ENCODE assay signal across 12 cellular contexts in genomic region chr7:4742852-4743251, GRCh38. TPM values are rescaled to one million over a fixed set of nuclear protein-coding genes. Genes with fewer than 3 reads are reported as not detected.
DNase-seq lines count a peak whose midpoint lies in the region; ATAC-seq and TF ChIP-seq lines count a peak whose summit lies in the region.
"Had no signal": no experiment of that assay in that cellular context is flagged by ENCODE, and none has a peak within 500 bp of the region (broad histone marks: within the 10 kb centered on the region; RNA-seq: fewer than 3 reads in every experiment).

No MANE protein-coding gene starts in this region.

- H3K79me2 ChIP-seq in DOHH2 (ENCODE audit: control insufficient read depth, low read length): peaks cover 70% of the 10 kb centered on the region
- H3K79me2 ChIP-seq in osteoblast (ENCODE audit: insufficient read depth, low read length): peaks cover 38% of the 10 kb centered on the region

- H2AFZ ChIP-seq in osteoblast (ENCODE audit: low read length): no peak overlapping the region

- H3K9me3 ChIP-seq in DOHH2 (ENCODE audit: control insufficient read depth, insufficient read depth, low read length) (no peaks in the 10 kb centered on the region), T-helper 17 cell (ENCODE audit: control insufficient read depth, low read length, poor library complexity, severe bottlenecking) (no peaks in the 10 kb centered on the region), esophagus squamous epithelium (no peaks in the 10 kb centered on the region), osteoblast (ENCODE audit: low read depth, low read length) (no peaks in the 10 kb centered on the region)

- H3K4me1 ChIP-seq in DOHH2 (ENCODE audit: control insufficient read depth, low read length) (peaks cover 65% of the 10 kb centered on the region), esophagus squamous epithelium (peaks cover 41 to 73% (median 43%) of the 10 kb centered on the region in 3 donors), osteoblast (ENCODE audit: insufficient read depth, low read length) (peaks cover 27% of the 10 kb centered on the region), foreskin keratinocyte (peaks cover 21% of the 10 kb centered on the region)

- peaks cover 19% of the 10 kb centered on the region for H3F3A ChIP-seq in DOHH2 (ENCODE audit: control insufficient read depth, insufficient read depth)

- 0 out of 2 replicates have a peak overlapping the region, but pooled peaks have one; percentile 75 for H3K4me3 ChIP-seq in DOHH2 (ENCODE audit: low read length)
- H3K4me3 ChIP-seq in esophagus squamous epithelium: no peak overlapping the region
- no peak overlapping the region for H3K4me3 ChIP-seq in osteoblast (ENCODE audit: insufficient read depth, low read length)

- 80 to 93% methylated on average over 5 to 9 of the region's 10 CpGs for WGBS in esophagus squamous epithelium, 2 donors

- peaks cover 4% of the 10 kb centered on the region; the same call in 1 of the 2 replicates for H4K20me1 ChIP-seq in DOHH2 (ENCODE audit: control insufficient read depth, insufficient read depth, low read depth, low read length)
- no peaks in the 10 kb centered on the region for H4K20me1 ChIP-seq in osteoblast (ENCODE audit: insufficient read depth, low read length)

- intact Hi-C loops in esophagus squamous epithelium (cut with DNase I) (no loop called here), Right ventricle myocardium inferior (cut with DNase I) (no loop called here)

- TF ChIP-seq POLR2A in esophagus squamous epithelium (IDR thresholded peaks at IDR 0.05): no peak

- peak overlapping the region; percentile 97 for H3K27ac Mint-ChIP-seq in T-helper 17 cell
- peak overlapping the region; percentile 90 for H3K27ac Mint-ChIP-seq in stimulated activated effector memory CD8-positive, alpha-beta T cell treated with anti-CD3 and anti-CD28 coated beads, Interleukin-12 subunit alpha, Interleukin-12 subunit beta, amount 100 ng/mL, for 72 hours

- H3K9me2 ChIP-seq in DOHH2 (replicated peaks; ENCODE audit: control insufficient read depth, low read length): no peaks in the 10 kb centered on the region

- no peaks in the 10 kb centered on the region for H3K27me3 ChIP-seq in DOHH2 (ENCODE audit: control insufficient read depth, low read length)
- no peaks in the 10 kb centered on the region for H3K27me3 ChIP-seq in esophagus squamous epithelium
- H3K27me3 ChIP-seq in osteoblast (ENCODE audit: insufficient read depth, low read length): no peaks in the 10 kb centered on the region
- no peaks in the 10 kb centered on the region for H3K27me3 ChIP-seq in foreskin keratinocyte

- H3K4me1 Mint-ChIP-seq in T-helper 17 cell: peaks cover 54% of the 10 kb centered on the region
- H3K4me1 Mint-ChIP-seq in stimulated activated effector memory CD8-positive, alpha-beta T cell treated with anti-CD3 and anti-CD28 coated beads, Interleukin-12 subunit alpha, Interleukin-12 subunit beta, amount 100 ng/mL, for 72 hours: peaks cover 53% of the 10 kb centered on the region

- H3K4me2 ChIP-seq in DOHH2 (ENCODE audit: low read length) (peak overlapping the region; percentile 98), osteoblast (ENCODE audit: insufficient read depth, low read length) (no peak overlapping the region)

- H3K36me3 ChIP-seq in DOHH2 (ENCODE audit: control insufficient read depth, low read length): peaks cover 60% of the 10 kb centered on the region
- peaks cover 3 to 41% (median 4%) of the 10 kb centered on the region in 3 donors for H3K36me3 ChIP-seq in esophagus squamous epithelium
- peaks cover 25% of the 10 kb centered on the region for H3K36me3 ChIP-seq in osteoblast (ENCODE audit: insufficient read depth, low read length)

- TF ChIP-seq CTCF in DOHH2 (IDR thresholded peaks at IDR 0.05; ENCODE audit: low read depth, low read length, poor library complexity, severe bottlenecking): no peak
- no peak for TF ChIP-seq CTCF in esophagus squamous epithelium (IDR thresholded peaks at IDR 0.05)
- no peak for TF ChIP-seq CTCF in osteoblast (IDR thresholded peaks at IDR 0.05; ENCODE audit: extremely low read depth, low read depth, low read length)
- TF ChIP-seq CTCF in foreskin keratinocyte (conservative IDR thresholded peaks at IDR 0.05): no peak

- H3K9me3 Mint-ChIP-seq in stimulated activated effector memory CD8-positive, alpha-beta T cell treated with anti-CD3 and anti-CD28 coated beads, Interleukin-12 subunit alpha, Interleukin-12 subunit beta, amount 100 ng/mL, for 72 hours: no peaks in the 10 kb centered on the region

- H3K27ac ChIP-seq in DOHH2 (ENCODE audit: low read depth, low read length) (peak overlapping the region; percentile 90; the same call in 1 of the 2 replicates), esophagus squamous epithelium (peak overlapping the region in 3 of 4 donors; percentile 92 to 97 (median 94)), osteoblast (ENCODE audit: low read depth, low read length) (no peak overlapping the region), foreskin keratinocyte (no peak overlapping the region)

- DNase-seq in T-helper 17 cell (no peak), esophagus squamous epithelium (lab: John Stamatoyannopoulos, UW) (no peak), osteoblast (ENCODE audit: insufficient read length, low spot score, missing footprints) (no peak), foreskin keratinocyte (no peak), Right ventricle myocardium inferior (ENCODE audit: missing footprints) (no peak)
- no peak for DNase-seq in stimulated activated effector memory CD8-positive, alpha-beta T cell treated with anti-CD3 and anti-CD28 coated beads, Interleukin-12 subunit alpha, Interleukin-12 subunit beta, amount 100 ng/mL, for 72 hours (ENCODE audit: low spot score in 2 of 2)
- DNase-seq: activated CD8-positive, alpha-beta memory T cell treated with anti-CD3 and anti-CD28 coated beads, Interleukin-2, amount 10 ng/mL, durations not matched to agents 7 days and 5 days; DMS153; H7; NCI-H2029 had no signal

- H3K27me3 Mint-ChIP-seq in T-helper 17 cell: no peaks in the 10 kb centered on the region
- H3K27me3 Mint-ChIP-seq: activated CD8-positive, alpha-beta memory T cell treated with anti-CD3 and anti-CD28 coated beads, Interleukin-2, amount 10 ng/mL, durations not matched to agents 7 days and 5 days had no signal

- no peaks in the 10 kb centered on the region for H3K36me3 Mint-ChIP-seq in T-helper 17 cell (ENCODE audit: low read depth)
- peaks cover 60% of the 10 kb centered on the region for H3K36me3 Mint-ChIP-seq in stimulated activated effector memory CD8-positive, alpha-beta T cell treated with anti-CD3 and anti-CD28 coated beads, Interleukin-12 subunit alpha, Interleukin-12 subunit beta, amount 100 ng/mL, for 72 hours

- H3K4me3 Mint-ChIP-seq in T-helper 17 cell: no peak overlapping the region
- H3K4me3 Mint-ChIP-seq in stimulated activated effector memory CD8-positive, alpha-beta T cell treated with anti-CD3 and anti-CD28 coated beads, Interleukin-12 subunit alpha, Interleukin-12 subunit beta, amount 100 ng/mL, for 72 hours: no peak overlapping the region
- H3K4me3 Mint-ChIP-seq: activated CD8-positive, alpha-beta memory T cell treated with anti-CD3 and anti-CD28 coated beads, Interleukin-2, amount 10 ng/mL, durations not matched to agents 7 days and 5 days had no signal

- no peak for ATAC-seq in T-helper 17 cell
- no peak for ATAC-seq in stimulated activated effector memory CD8-positive, alpha-beta T cell treated with anti-CD3 and anti-CD28 coated beads, Interleukin-12 subunit alpha, Interleukin-12 subunit beta, amount 100 ng/mL, for 72 hours
- ATAC-seq in foreskin keratinocyte: no peak
- ATAC-seq in HG03460 (IDR thresholded peaks at IDR 0.05; ENCODE audit: unreplicated experiment): no peak
- ATAC-seq in Right ventricle myocardium inferior: no peak
- ATAC-seq: activated CD8-positive, alpha-beta memory T cell treated with anti-CD3 and anti-CD28 coated beads, Interleukin-2, amount 10 ng/mL, durations not matched to agents 7 days and 5 days had no signal

RNA-seq across cellular contexts. Expression of gene AP5Z1, which starts 32.6 kb away (rescaled TPM):
- 100 to 1,000 TPM in 1 of 2 donors, 10 to 100 TPM in 1; 87.6 to 112 TPM for total RNA-seq in T-helper 17 cell
- total RNA-seq in esophagus squamous epithelium: 10 to 100 TPM; 11.2 to 32.8 (median 23.8) TPM
- 63.9 and 73.1 TPM in 2 replicates for total RNA-seq in osteoblast
- total RNA-seq in foreskin keratinocyte: 21.3 and 25.8 TPM in 2 replicates
- polyA plus RNA-seq in foreskin keratinocyte: 21.8 and 29.1 TPM in 2 replicates
- total RNA-seq in Right ventricle myocardium inferior: 14.4 TPM

Comparison
In these comparisons a context has a peak if more than half of its experiments do, and no peak if none do; other contexts are left out.
1. H3K27ac ChIP-seq: peak in DOHH2 (single experiment) and esophagus squamous epithelium (3 of 4); none in osteoblast (single experiment) and foreskin keratinocyte (single experiment).